Comparison of ENCODE assay signal across 1 cellular context in genomic region chr13:52652170-52652979, GRCh38.
TF ChIP-seq lines count a peak whose summit lies in the region.

Gene SUGT1 (plus strand): TSS chr13:52652836. CDS start chr13:52652921, 85 bp downstream.

TF ChIP-seq in HEK293, 187 proteins besides CTCF, POLR2A, EP300 and RAD21 (continued from another document):
- no peak for TF ChIP-seq ZNF549 (tag by site-specific recombination; IDR thresholded peaks at IDR 0.05)
- no peak for TF ChIP-seq TSHZ1 (tag by site-specific recombination; IDR thresholded peaks at IDR 0.05; ENCODE audit: borderline replicate concordance)
- no peak for TF ChIP-seq ZNF555 (tag by site-specific recombination; conservative IDR thresholded peaks at IDR 0.05)
- peak; percentile 89; the same call in 1 of the 2 replicates for TF ChIP-seq KLF8 (tag by site-specific recombination; IDR thresholded peaks at IDR 0.05)
- no peak for TF ChIP-seq ZNF221 (tag by site-specific recombination; IDR thresholded peaks at IDR 0.05; ENCODE audit: borderline replicate concordance)
- TF ChIP-seq GLI4 (tag by site-specific recombination; IDR thresholded peaks at IDR 0.05), result no peak
- TF ChIP-seq GFI1B (tag by site-specific recombination; IDR thresholded peaks at IDR 0.05), result no peak
- TF ChIP-seq, protein P1, sequence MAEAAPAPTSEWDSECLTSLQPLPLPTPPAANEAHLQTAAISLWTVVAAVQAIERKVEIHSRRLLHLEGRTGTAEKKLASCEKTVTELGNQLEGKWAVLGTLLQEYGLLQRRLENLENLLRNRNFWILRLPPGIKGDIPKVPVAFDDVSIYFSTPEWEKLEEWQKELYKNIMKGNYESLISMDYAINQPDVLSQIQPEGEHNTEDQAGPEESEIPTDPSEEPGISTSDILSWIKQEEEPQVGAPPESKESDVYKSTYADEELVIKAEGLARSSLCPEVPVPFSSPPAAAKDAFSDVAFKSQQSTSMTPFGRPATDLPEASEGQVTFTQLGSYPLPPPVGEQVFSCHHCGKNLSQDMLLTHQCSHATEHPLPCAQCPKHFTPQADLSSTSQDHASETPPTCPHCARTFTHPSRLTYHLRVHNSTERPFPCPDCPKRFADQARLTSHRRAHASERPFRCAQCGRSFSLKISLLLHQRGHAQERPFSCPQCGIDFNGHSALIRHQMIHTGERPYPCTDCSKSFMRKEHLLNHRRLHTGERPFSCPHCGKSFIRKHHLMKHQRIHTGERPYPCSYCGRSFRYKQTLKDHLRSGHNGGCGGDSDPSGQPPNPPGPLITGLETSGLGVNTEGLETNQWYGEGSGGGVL (tag by site-specific recombination; IDR thresholded peaks at IDR 0.05), result no peak
- TF ChIP-seq ZNF302 (tag by site-specific recombination; IDR thresholded peaks at IDR 0.05; ENCODE audit: low read depth), result no peak
- TF ChIP-seq SP3 (tag by site-specific recombination; IDR thresholded peaks at IDR 0.05), result peak; percentile 72
- no peak for TF ChIP-seq ZNF747 (tag by site-specific recombination; IDR thresholded peaks at IDR 0.05)
- no peak for TF ChIP-seq ZNF132 (tag by site-specific recombination; IDR thresholded peaks at IDR 0.05; ENCODE audit: borderline replicate concordance)
- TF ChIP-seq ZNF19 (tag by site-specific recombination; IDR thresholded peaks at IDR 0.05; ENCODE audit: low read depth), result no peak
- TF ChIP-seq MZF1 (tag by site-specific recombination; IDR thresholded peaks at IDR 0.05; ENCODE audit: borderline replicate concordance), result no peak
- TF ChIP-seq KLF7 (tag by site-specific recombination; IDR thresholded peaks at IDR 0.05; ENCODE audit: borderline replicate concordance), result peak; percentile 94
- no peak for TF ChIP-seq ZNF530 (tag by site-specific recombination; IDR thresholded peaks at IDR 0.05; ENCODE audit: low read depth)
- TF ChIP-seq ZNF416 (tag by site-specific recombination; IDR thresholded peaks at IDR 0.05), result no peak
- no peak for TF ChIP-seq ZNF658 (tag by site-specific recombination; IDR thresholded peaks at IDR 0.05)
- TF ChIP-seq ZSCAN4 (tag by site-specific recombination; IDR thresholded peaks at IDR 0.05), result no peak
- no peak for TF ChIP-seq ZNF707 (tag by site-specific recombination; IDR thresholded peaks at IDR 0.05)
- TF ChIP-seq ZNF645 (tag by site-specific recombination; IDR thresholded peaks at IDR 0.05), result no peak
- TF ChIP-seq ZBTB8A (tag by site-specific recombination; IDR thresholded peaks at IDR 0.05), result peak; percentile 46; the same call in 1 of the 2 replicates
- peak; percentile 55; the same call in 1 of the 2 replicates for TF ChIP-seq ZNF324 (tag by site-specific recombination; IDR thresholded peaks at IDR 0.05)
- no peak for TF ChIP-seq ZNF510 (tag by site-specific recombination; IDR thresholded peaks at IDR 0.05; ENCODE audit: insufficient replicate concordance)
- TF ChIP-seq ZNF561 (tag by site-specific recombination; IDR thresholded peaks at IDR 0.05; ENCODE audit: borderline replicate concordance), result no peak
- no peak for TF ChIP-seq ZNF23 (tag by site-specific recombination; IDR thresholded peaks at IDR 0.05; ENCODE audit: borderline replicate concordance)
- no peak for TF ChIP-seq REPIN1 (tag by site-specific recombination; IDR thresholded peaks at IDR 0.05; ENCODE audit: low read depth)
- no peak for TF ChIP-seq ZNF211 (tag by site-specific recombination; IDR thresholded peaks at IDR 0.05; ENCODE audit: low read depth)
- TF ChIP-seq ZBTB21 (tag by site-specific recombination; IDR thresholded peaks at IDR 0.05), result peak; percentile 66; the same call in 1 of the 2 replicates
- no peak for TF ChIP-seq ZNF404 (tag by site-specific recombination; IDR thresholded peaks at IDR 0.05)
- TF ChIP-seq, protein P2, sequence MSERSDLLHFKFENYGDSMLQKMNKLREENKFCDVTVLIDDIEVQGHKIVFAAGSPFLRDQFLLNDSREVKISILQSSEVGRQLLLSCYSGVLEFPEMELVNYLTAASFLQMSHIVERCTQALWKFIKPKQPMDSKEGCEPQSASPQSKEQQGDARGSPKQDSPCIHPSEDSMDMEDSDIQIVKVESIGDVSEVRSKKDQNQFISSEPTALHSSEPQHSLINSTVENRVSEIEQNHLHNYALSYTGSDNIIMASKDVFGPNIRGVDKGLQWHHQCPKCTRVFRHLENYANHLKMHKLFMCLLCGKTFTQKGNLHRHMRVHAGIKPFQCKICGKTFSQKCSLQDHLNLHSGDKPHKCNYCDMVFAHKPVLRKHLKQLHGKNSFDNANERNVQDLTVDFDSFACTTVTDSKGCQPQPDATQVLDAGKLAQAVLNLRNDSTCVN (tag by site-specific recombination; optimal IDR thresholded peaks at IDR 0.05), result peak; percentile 80
- TF ChIP-seq, protein P3, sequence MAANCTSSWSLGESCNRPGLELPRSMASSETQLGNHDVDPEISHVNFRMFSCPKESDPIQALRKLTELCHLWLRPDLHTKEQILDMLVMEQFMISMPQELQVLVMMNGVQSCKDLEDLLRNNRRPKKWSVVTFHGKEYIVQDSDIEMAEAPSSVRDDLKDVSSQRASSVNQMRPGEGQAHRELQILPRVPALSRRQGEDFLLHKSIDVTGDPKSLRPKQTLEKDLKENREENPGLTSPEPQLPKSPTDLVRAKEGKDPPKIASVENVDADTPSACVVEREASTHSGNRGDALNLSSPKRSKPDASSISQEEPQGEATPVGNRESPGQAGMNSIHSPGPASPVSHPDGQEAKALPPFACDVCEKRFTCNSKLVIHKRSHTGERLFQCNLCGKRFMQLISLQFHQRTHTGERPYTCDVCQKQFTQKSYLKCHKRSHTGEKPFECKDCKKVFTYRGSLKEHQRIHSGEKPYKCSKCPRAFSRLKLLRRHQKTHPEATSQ (tag by site-specific recombination; IDR thresholded peaks at IDR 0.05), result peak; percentile 49; the same call in 1 of the 2 replicates
- TF ChIP-seq, protein P4, sequence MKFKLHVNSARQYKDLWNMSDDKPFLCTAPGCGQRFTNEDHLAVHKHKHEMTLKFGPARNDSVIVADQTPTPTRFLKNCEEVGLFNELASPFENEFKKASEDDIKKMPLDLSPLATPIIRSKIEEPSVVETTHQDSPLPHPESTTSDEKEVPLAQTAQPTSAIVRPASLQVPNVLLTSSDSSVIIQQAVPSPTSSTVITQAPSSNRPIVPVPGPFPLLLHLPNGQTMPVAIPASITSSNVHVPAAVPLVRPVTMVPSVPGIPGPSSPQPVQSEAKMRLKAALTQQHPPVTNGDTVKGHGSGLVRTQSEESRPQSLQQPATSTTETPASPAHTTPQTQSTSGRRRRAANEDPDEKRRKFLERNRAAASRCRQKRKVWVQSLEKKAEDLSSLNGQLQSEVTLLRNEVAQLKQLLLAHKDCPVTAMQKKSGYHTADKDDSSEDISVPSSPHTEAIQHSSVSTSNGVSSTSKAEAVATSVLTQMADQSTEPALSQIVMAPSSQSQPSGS (tag by site-specific recombination; IDR thresholded peaks at IDR 0.05; ENCODE audit: low read depth), result peak; percentile 13; the same call in 1 of the 2 replicates
- TF ChIP-seq ZNF335 (tag by site-specific recombination; conservative IDR thresholded peaks at IDR 0.05), result peak; percentile 85
- TF ChIP-seq SETDB1 (IDR thresholded peaks at IDR 0.05; ENCODE audit: insufficient read length, low read length), result no peak
- TF ChIP-seq ZNF169 (tag by site-specific recombination; IDR thresholded peaks at IDR 0.05), result no peak
- no peak for TF ChIP-seq ZNF138 (tag by site-specific recombination; IDR thresholded peaks at IDR 0.05; ENCODE audit: borderline replicate concordance)
- TF ChIP-seq EGR2 (tag by site-specific recombination; IDR thresholded peaks at IDR 0.05; ENCODE audit: low read depth), result peak; percentile 78; the same call in 1 of the 2 replicates
- TF ChIP-seq ZNF558 (tag by site-specific recombination; IDR thresholded peaks at IDR 0.05), result peak; percentile 14; the same call in 1 of the 2 replicates
- TF ChIP-seq, protein P5, sequence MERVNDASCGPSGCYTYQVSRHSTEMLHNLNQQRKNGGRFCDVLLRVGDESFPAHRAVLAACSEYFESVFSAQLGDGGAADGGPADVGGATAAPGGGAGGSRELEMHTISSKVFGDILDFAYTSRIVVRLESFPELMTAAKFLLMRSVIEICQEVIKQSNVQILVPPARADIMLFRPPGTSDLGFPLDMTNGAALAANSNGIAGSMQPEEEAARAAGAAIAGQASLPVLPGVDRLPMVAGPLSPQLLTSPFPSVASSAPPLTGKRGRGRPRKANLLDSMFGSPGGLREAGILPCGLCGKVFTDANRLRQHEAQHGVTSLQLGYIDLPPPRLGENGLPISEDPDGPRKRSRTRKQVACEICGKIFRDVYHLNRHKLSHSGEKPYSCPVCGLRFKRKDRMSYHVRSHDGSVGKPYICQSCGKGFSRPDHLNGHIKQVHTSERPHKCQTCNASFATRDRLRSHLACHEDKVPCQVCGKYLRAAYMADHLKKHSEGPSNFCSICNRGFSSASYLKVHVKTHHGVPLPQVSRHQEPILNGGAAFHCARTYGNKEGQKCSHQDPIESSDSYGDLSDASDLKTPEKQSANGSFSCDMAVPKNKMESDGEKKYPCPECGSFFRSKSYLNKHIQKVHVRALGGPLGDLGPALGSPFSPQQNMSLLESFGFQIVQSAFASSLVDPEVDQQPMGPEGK (tag by site-specific recombination; IDR thresholded peaks at IDR 0.05), result peak; percentile 63
